ENCODE assay signal across 1 cellular context in genomic region chr17:41687828-41688640, GRCh38.
TF ChIP-seq lines count a peak whose summit lies in the region.

No MANE protein-coding gene starts in this region.

TF ChIP-seq in HepG2, 621 proteins besides CTCF, POLR2A, EP300 and RAD21 (continued from another document and continues in another):
- TF ChIP-seq, protein P1, sequence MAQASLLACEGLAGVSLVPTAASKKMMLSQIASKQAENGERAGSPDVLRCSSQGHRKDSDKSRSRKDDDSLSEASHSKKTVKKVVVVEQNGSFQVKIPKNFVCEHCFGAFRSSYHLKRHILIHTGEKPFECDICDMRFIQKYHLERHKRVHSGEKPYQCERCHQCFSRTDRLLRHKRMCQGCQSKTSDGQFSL (CRISPR knock-in tag; IDR thresholded peaks at IDR 0.05) = no peak
- TF ChIP-seq AKAP8 (CRISPR knock-in tag; IDR thresholded peaks at IDR 0.05) = no peak
- no peak for TF ChIP-seq PHF20 (CRISPR knock-in tag; IDR thresholded peaks at IDR 0.05)
- TF ChIP-seq TAF1 (CRISPR knock-in tag; IDR thresholded peaks at IDR 0.05) = no peak
- TF ChIP-seq SPEN (CRISPR knock-in tag; IDR thresholded peaks at IDR 0.05; ENCODE audit: low read depth) = no peak
- TF ChIP-seq ZNF101 (CRISPR knock-in tag; IDR thresholded peaks at IDR 0.05; ENCODE audit: borderline replicate concordance, low read depth) = no peak
- 0 out of 2 replicates have a peak, but pooled peaks have one; percentile 11 for TF ChIP-seq SMC3 (IDR thresholded peaks at IDR 0.05; ENCODE audit: low read length)
- TF ChIP-seq RBM22 (optimal IDR thresholded peaks at IDR 0.05; ENCODE audit: low read length) = peak; percentile 20
- TF ChIP-seq, protein P2, sequence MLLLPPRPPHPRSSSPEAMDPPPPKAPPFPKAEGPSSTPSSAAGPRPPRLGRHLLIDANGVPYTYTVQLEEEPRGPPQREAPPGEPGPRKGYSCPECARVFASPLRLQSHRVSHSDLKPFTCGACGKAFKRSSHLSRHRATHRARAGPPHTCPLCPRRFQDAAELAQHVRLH (CRISPR knock-in tag; IDR thresholded peaks at IDR 0.05; ENCODE audit: borderline replicate concordance, low read depth) = no peak
- TF ChIP-seq TEAD3 (CRISPR knock-in tag; optimal IDR thresholded peaks at IDR 0.05; ENCODE audit: borderline replicate concordance) = peak; percentile 49
- no peak for TF ChIP-seq SALL1 (CRISPR knock-in tag; IDR thresholded peaks at IDR 0.05)
- TF ChIP-seq ZNF354B (CRISPR knock-in tag; IDR thresholded peaks at IDR 0.05) = no peak
- no peak for TF ChIP-seq RBFOX2 (IDR thresholded peaks at IDR 0.05; ENCODE audit: low read depth, low read length)
- no peak for TF ChIP-seq ZZZ3 (CRISPR knock-in tag; IDR thresholded peaks at IDR 0.05; ENCODE audit: borderline replicate concordance)
- no peak for TF ChIP-seq ATF7-NPFF (CRISPR knock-in tag; IDR thresholded peaks at IDR 0.05; ENCODE audit: low read depth)
- no peak for TF ChIP-seq PAF1 (CRISPR knock-in tag; IDR thresholded peaks at IDR 0.05)
- TF ChIP-seq SOX5 (CRISPR knock-in tag; IDR thresholded peaks at IDR 0.05; ENCODE audit: borderline replicate concordance) = no peak
- TF ChIP-seq POLR2AphosphoS2 (IDR thresholded peaks at IDR 0.05; ENCODE audit: low read depth, low read length) = no peak
- no peak for TF ChIP-seq CREBL2 (CRISPR knock-in tag; IDR thresholded peaks at IDR 0.05; ENCODE audit: borderline replicate concordance)
- TF ChIP-seq HDAC1 (CRISPR knock-in tag; IDR thresholded peaks at IDR 0.05) = no peak; the same call in 1 of the 2 replicates
- no peak for TF ChIP-seq PHF8 (CRISPR knock-in tag; IDR thresholded peaks at IDR 0.05)
- no peak for TF ChIP-seq HOXA3 (CRISPR knock-in tag; IDR thresholded peaks at IDR 0.05)
- no peak for TF ChIP-seq ZNF484 (CRISPR knock-in tag; IDR thresholded peaks at IDR 0.05; ENCODE audit: borderline replicate concordance, low read depth)
- no peak for TF ChIP-seq CAMTA2 (CRISPR knock-in tag; IDR thresholded peaks at IDR 0.05; ENCODE audit: borderline replicate concordance)
- TF ChIP-seq MXD4 (CRISPR knock-in tag; IDR thresholded peaks at IDR 0.05) = no peak
- no peak for TF ChIP-seq ZNF768 (CRISPR knock-in tag; IDR thresholded peaks at IDR 0.05)
- TF ChIP-seq MYNN (CRISPR knock-in tag; IDR thresholded peaks at IDR 0.05; ENCODE audit: low read depth) = no peak
- TF ChIP-seq FLYWCH1 (CRISPR knock-in tag; IDR thresholded peaks at IDR 0.05) = no peak
- no peak for TF ChIP-seq MAZ (IDR thresholded peaks at IDR 0.05; ENCODE audit: borderline replicate concordance, low read depth, low read length)
- TF ChIP-seq MAZ (CRISPR knock-in tag; IDR thresholded peaks at IDR 0.05; ENCODE audit: low read depth) = no peak
- TF ChIP-seq BORCS8-MEF2B (CRISPR knock-in tag; IDR thresholded peaks at IDR 0.05) = no peak
- no peak for TF ChIP-seq YEATS2 (CRISPR knock-in tag; IDR thresholded peaks at IDR 0.05; ENCODE audit: borderline replicate concordance)
- TF ChIP-seq PLRG1 (conservative IDR thresholded peaks at IDR 0.05) = no peak
- TF ChIP-seq, protein P3, sequence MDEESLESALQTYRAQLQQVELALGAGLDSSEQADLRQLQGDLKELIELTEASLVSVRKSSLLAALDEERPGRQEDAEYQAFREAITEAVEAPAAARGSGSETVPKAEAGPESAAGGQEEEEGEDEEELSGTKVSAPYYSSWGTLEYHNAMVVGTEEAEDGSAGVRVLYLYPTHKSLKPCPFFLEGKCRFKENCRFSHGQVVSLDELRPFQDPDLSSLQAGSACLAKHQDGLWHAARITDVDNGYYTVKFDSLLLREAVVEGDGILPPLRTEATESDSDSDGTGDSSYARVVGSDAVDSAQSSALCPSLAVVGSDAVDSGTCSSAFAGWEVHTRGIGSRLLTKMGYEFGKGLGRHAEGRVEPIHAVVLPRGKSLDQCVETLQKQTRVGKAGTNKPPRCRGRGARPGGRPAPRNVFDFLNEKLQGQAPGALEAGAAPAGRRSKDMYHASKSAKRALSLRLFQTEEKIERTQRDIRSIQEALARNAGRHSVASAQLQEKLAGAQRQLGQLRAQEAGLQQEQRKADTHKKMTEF (CRISPR knock-in tag; IDR thresholded peaks at IDR 0.05) = no peak
- TF ChIP-seq ZNF781 (CRISPR knock-in tag; IDR thresholded peaks at IDR 0.05; ENCODE audit: borderline replicate concordance, not compliant biosample characterization) = no peak
- no peak for TF ChIP-seq HOXD1 (CRISPR knock-in tag; IDR thresholded peaks at IDR 0.05)
- TF ChIP-seq MTF1 (CRISPR knock-in tag; IDR thresholded peaks at IDR 0.05) = no peak
- TF ChIP-seq ZSCAN12 (CRISPR knock-in tag; IDR thresholded peaks at IDR 0.05) = no peak
- TF ChIP-seq DNMT3B (CRISPR knock-in tag; conservative IDR thresholded peaks at IDR 0.05) = no peak
- TF ChIP-seq RARA (CRISPR knock-in tag; IDR thresholded peaks at IDR 0.05) = peak; percentile 49
- TF ChIP-seq ZNF431 (CRISPR knock-in tag; IDR thresholded peaks at IDR 0.05; ENCODE audit: borderline replicate concordance, low read depth) = no peak
- TF ChIP-seq SIX1 (CRISPR knock-in tag; IDR thresholded peaks at IDR 0.05; ENCODE audit: borderline replicate concordance) = no peak
- no peak for TF ChIP-seq JUND (CRISPR knock-in tag; IDR thresholded peaks at IDR 0.05)
- TF ChIP-seq ZNF10 (CRISPR knock-in tag; IDR thresholded peaks at IDR 0.05; ENCODE audit: borderline replicate concordance, low read depth) = no peak
- no peak for TF ChIP-seq SP1 (IDR thresholded peaks at IDR 0.05)
- no peak for TF ChIP-seq SP1 (CRISPR knock-in tag; IDR thresholded peaks at IDR 0.05)
- TF ChIP-seq ZNF446 (CRISPR knock-in tag; IDR thresholded peaks at IDR 0.05) = no peak
- TF ChIP-seq HCFC1 (IDR thresholded peaks at IDR 0.05; ENCODE audit: low read depth, low read length) = no peak
- no peak for TF ChIP-seq PCBP2 (optimal IDR thresholded peaks at IDR 0.05; ENCODE audit: low read depth, low read length, poor library complexity, severe bottlenecking)
- TF ChIP-seq, protein P4, sequence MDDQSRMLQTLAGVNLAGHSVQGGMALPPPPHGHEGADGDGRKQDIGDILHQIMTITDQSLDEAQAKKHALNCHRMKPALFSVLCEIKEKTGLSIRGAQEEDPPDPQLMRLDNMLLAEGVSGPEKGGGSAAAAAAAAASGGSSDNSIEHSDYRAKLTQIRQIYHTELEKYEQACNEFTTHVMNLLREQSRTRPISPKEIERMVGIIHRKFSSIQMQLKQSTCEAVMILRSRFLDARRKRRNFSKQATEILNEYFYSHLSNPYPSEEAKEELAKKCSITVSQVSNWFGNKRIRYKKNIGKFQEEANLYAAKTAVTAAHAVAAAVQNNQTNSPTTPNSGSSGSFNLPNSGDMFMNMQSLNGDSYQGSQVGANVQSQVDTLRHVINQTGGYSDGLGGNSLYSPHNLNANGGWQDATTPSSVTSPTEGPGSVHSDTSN (CRISPR knock-in tag; IDR thresholded peaks at IDR 0.05; ENCODE audit: borderline replicate concordance) = no peak
- TF ChIP-seq SP140L (CRISPR knock-in tag; IDR thresholded peaks at IDR 0.05; ENCODE audit: borderline replicate concordance) = no peak
- 0 out of 2 replicates have a peak, but pooled peaks have one; percentile 41 for TF ChIP-seq NFIC (IDR thresholded peaks at IDR 0.05; ENCODE audit: low read length)
- TF ChIP-seq, protein P5, sequence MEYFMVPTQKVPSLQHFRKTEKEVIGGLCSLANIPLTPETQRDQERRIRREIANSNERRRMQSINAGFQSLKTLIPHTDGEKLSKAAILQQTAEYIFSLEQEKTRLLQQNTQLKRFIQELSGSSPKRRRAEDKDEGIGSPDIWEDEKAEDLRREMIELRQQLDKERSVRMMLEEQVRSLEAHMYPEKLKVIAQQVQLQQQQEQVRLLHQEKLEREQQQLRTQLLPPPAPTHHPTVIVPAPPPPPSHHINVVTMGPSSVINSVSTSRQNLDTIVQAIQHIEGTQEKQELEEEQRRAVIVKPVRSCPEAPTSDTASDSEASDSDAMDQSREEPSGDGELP (IDR thresholded peaks at IDR 0.05; ENCODE audit: borderline replicate concordance, low read depth) = no peak
- TF ChIP-seq KLF16 (CRISPR knock-in tag; IDR thresholded peaks at IDR 0.05) = 0 out of 4 replicates have a peak, but pooled peaks of 1 of the 2 experiments have one; percentile 35
- TF ChIP-seq ZNF564 (CRISPR knock-in tag; IDR thresholded peaks at IDR 0.05) = no peak; the same call in 1 of the 2 replicates
- TF ChIP-seq MAF1 (CRISPR knock-in tag; IDR thresholded peaks at IDR 0.05; ENCODE audit: borderline replicate concordance) = no peak
- no peak for TF ChIP-seq ZNF30 (CRISPR knock-in tag; IDR thresholded peaks at IDR 0.05)
- TF ChIP-seq ZBTB39 (CRISPR knock-in tag; IDR thresholded peaks at IDR 0.05) = no peak
- TF ChIP-seq ZFY (CRISPR knock-in tag; IDR thresholded peaks at IDR 0.05) = no peak
- no peak for TF ChIP-seq HNRNPK (IDR thresholded peaks at IDR 0.05; ENCODE audit: low read depth, low read length, poor library complexity, severe bottlenecking)
- TF ChIP-seq ZNF724P (CRISPR knock-in tag; IDR thresholded peaks at IDR 0.05; ENCODE audit: borderline replicate concordance) = no peak
- TF ChIP-seq, protein P6, sequence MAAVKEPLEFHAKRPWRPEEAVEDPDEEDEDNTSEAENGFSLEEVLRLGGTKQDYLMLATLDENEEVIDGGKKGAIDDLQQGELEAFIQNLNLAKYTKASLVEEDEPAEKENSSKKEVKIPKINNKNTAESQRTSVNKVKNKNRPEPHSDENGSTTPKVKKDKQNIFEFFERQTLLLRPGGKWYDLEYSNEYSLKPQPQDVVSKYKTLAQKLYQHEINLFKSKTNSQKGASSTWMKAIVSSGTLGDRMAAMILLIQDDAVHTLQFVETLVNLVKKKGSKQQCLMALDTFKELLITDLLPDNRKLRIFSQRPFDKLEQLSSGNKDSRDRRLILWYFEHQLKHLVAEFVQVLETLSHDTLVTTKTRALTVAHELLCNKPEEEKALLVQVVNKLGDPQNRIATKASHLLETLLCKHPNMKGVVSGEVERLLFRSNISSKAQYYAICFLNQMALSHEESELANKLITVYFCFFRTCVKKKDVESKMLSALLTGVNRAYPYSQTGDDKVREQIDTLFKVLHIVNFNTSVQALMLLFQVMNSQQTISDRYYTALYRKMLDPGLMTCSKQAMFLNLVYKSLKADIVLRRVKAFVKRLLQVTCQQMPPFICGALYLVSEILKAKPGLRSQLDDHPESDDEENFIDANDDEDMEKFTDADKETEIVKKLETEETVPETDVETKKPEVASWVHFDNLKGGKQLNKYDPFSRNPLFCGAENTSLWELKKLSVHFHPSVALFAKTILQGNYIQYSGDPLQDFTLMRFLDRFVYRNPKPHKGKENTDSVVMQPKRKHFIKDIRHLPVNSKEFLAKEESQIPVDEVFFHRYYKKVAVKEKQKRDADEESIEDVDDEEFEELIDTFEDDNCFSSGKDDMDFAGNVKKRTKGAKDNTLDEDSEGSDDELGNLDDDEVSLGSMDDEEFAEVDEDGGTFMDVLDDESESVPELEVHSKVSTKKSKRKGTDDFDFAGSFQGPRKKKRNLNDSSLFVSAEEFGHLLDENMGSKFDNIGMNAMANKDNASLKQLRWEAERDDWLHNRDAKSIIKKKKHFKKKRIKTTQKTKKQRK (IDR thresholded peaks at IDR 0.05; ENCODE audit: low read length) = no peak
- TF ChIP-seq, protein P7, sequence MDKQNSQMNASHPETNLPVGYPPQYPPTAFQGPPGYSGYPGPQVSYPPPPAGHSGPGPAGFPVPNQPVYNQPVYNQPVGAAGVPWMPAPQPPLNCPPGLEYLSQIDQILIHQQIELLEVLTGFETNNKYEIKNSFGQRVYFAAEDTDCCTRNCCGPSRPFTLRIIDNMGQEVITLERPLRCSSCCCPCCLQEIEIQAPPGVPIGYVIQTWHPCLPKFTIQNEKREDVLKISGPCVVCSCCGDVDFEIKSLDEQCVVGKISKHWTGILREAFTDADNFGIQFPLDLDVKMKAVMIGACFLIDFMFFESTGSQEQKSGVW (CRISPR knock-in tag; IDR thresholded peaks at IDR 0.05; ENCODE audit: borderline replicate concordance) = 0 out of 2 replicates have a peak, but pooled peaks have one; percentile 53
- TF ChIP-seq BRF2 (CRISPR knock-in tag; IDR thresholded peaks at IDR 0.05) = no peak
- no peak for TF ChIP-seq ZBTB49 (CRISPR knock-in tag; IDR thresholded peaks at IDR 0.05; ENCODE audit: borderline replicate concordance)
- TF ChIP-seq TOPORS (CRISPR knock-in tag; IDR thresholded peaks at IDR 0.05) = no peak
